ENCODE assay signal across 1 cellular context in genomic region chr17:50909765-50910661, GRCh38.
TF ChIP-seq lines count a peak whose summit lies in the region.

No MANE protein-coding gene starts in this region.

TF ChIP-seq in SK-N-SH, 30 proteins besides CTCF, POLR2A, EP300 and RAD21 (continued from another document):
- TF ChIP-seq ZBTB33 (IDR thresholded peaks at IDR 0.05; ENCODE audit: borderline replicate concordance, low read depth): no peak
- TF ChIP-seq POLR2AphosphoS5 (IDR thresholded peaks at IDR 0.05; ENCODE audit: low read depth, low read length): no peak
- TF ChIP-seq MAX (IDR thresholded peaks at IDR 0.05; ENCODE audit: low read depth): no peak
- no peak for TF ChIP-seq GABPA (IDR thresholded peaks at IDR 0.05; ENCODE audit: low read depth)
- no peak for TF ChIP-seq PBX3 (IDR thresholded peaks at IDR 0.05)
- TF ChIP-seq EZH2phosphoT487 (IDR thresholded peaks at IDR 0.05; ENCODE audit: borderline replicate concordance, low read depth): no peak
